11 cellular contexts compared by ENCODE assay signal in the genomic region with DNA sequence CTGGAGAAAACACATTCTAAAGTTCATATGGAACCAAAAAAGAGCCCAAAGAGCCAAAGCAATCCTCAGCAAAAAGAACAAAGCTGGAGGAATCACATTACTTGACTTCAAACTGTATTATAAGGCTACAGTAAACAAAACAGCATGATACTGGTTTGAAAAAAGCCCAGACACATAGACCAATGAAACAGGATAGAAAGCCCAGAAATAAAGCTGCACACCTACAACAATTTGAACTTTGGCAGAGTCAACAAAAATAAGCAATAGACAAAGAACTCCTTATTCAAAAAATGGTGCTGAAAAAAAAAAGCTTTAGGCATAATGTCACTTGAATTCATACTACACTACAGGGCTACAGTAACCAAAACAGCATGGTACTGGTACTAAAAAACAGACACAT.
"Had no signal": no experiment of that assay in that cellular context is flagged by ENCODE, and none has a peak within 500 bp of the region (broad histone marks: within the 10 kb centered on the region; RNA-seq: fewer than 3 reads in every experiment).

No MANE protein-coding gene starts in this region.

- ATAC-seq: GM23338, HCT116 had no signal

- H3K36me3 ChIP-seq: HAP-1 had no signal

- DNase-seq: GM23248, GOT3, H7, H9, HCEC 1CT, HFFc6 had no signal

- FAIRE-seq: H1, H54 had no signal

- H3K27ac ChIP-seq: GM23248 had no signal

- H3K9me3 ChIP-seq: HAP-1 had no signal

- H3K4me3 ChIP-seq: GM23248, GM23338, HAP-1 had no signal

- H2AFZ ChIP-seq: GM23248, GM23338 had no signal

- H3K9ac ChIP-seq: GM23248 had no signal

- H3K4me2 ChIP-seq: GM23338 had no signal
